In the genomic region with DNA sequence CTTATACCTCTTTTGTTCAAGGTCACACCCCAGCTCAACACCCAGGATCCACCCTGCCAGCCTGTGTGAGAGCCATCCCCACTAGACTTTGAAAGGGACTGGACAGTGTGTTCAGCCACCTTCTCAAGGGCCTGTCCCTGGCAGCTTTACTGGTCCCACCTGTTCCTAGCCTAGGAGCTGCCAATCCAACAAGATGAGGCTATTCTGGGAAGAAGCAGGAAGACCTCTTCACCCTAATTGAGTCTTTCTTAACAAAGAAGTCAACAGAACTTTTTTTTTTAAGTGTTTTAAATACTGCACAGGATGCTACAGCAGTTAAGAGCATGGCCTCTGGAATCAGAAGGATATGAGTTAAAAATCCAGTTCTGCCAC, we compare ENCODE assay signal across 17 cellular contexts.
"Had no signal": no experiment of that assay in that cellular context is flagged by ENCODE, and none has a peak within 500 bp of the region (broad histone marks: within the 10 kb centered on the region; RNA-seq: fewer than 3 reads in every experiment).

No MANE protein-coding gene starts in this region.

- H3K4me3 ChIP-seq: ascending aorta, esophagus squamous epithelium, pancreas, skin epidermis, suprapubic skin had no signal

- ATAC-seq: activated CD4-positive, CD25-positive, alpha-beta regulatory T cell treated with anti-CD3 and anti-CD28 coated beads, Interleukin-2, amount 50 U/mL, for 24 hours; pancreas; stimulated activated naive B cell treated with anti-CD40 and anti-IgM and Interleukin-4, amounts not matched to agents 10 μg/mL and 1 μg/mL and 100 μg/mL, for 72 hours had no signal

- H3K9me3 ChIP-seq: ascending aorta, pancreas, suprapubic skin had no signal

- DNase-seq: activated CD4-positive, alpha-beta T cell treated with anti-CD3 and anti-CD28 coated beads, Interleukin-2, amount 50 U/mL, for 1 hour; activated naive CD8-positive, alpha-beta T cell treated with anti-CD3 and anti-CD28 coated beads, Interleukin-2, amount 10 ng/mL, durations not matched to agents 7 days and 5 days; esophagus squamous epithelium; midbrain; pancreas; stimulated activated CD4-positive, alpha-beta T cell treated with anti-CD3 and anti-CD28 coated beads, Interleukin-15, amount 100 ng/mL, for 24 hours; stimulated activated CD4-positive, alpha-beta T cell treated with anti-CD3 and anti-CD28 coated beads, Interleukin-4, amount 100 ng/mL, for 1 hour; stimulated activated naive B cell treated with anti-CD40 and anti-IgM and Interleukin-4, amounts not matched to agents 10 μg/mL and 1 μg/mL and 100 μg/mL, for 72 hours; T-helper 1 cell; T1000 had no signal

- H3K27me3 ChIP-seq: ascending aorta, esophagus squamous epithelium, pancreas, suprapubic skin had no signal

- FAIRE-seq: bronchial epithelial cell, endometrium, pancreas, urothelium cell line had no signal

- H3K4me1 ChIP-seq: ascending aorta, pancreas had no signal

- H3K27ac ChIP-seq: ascending aorta, pancreas, skin epidermis, suprapubic skin had no signal

- H3K36me3 ChIP-seq: ascending aorta, esophagus squamous epithelium, pancreas, suprapubic skin had no signal
